ENCODE assay signal across 17 cellular contexts in genomic region chr3:69803871-69804270, GRCh38.
"Had no signal": no experiment of that assay in that cellular context is flagged by ENCODE, and none has a peak within 500 bp of the region (broad histone marks: within the 10 kb centered on the region; RNA-seq: fewer than 3 reads in every experiment).

No MANE protein-coding gene starts in this region.

- H3K9me3 ChIP-seq: neutrophil, pancreas, sigmoid colon, thyroid gland had no signal

- H3K9me3 Mint-ChIP-seq: activated CD4-positive, alpha-beta T cell treated with anti-CD3 and anti-CD28 coated beads, Interleukin-2, amount 10 ng/mL, durations not matched to agents 24 days and 14 days; activated CD8-positive, alpha-beta T cell treated with anti-CD3 and anti-CD28 coated beads for 36 hours; activated naive CD4-positive, alpha-beta T cell treated with anti-CD3 and anti-CD28 coated beads for 36 hours; endodermal cell had no signal

- H3K4me1 Mint-ChIP-seq: activated CD4-positive, alpha-beta T cell treated with anti-CD3 and anti-CD28 coated beads, Interleukin-2, amount 10 ng/mL, durations not matched to agents 24 days and 14 days; endodermal cell; immature natural killer cell; natural killer cell; stimulated activated memory B cell treated with anti-CD40 and anti-IgM and Interleukin-4, amounts not matched to agents 10 μg/mL and 1 μg/mL and 100 μg/mL, for 72 hours had no signal

- H3K27me3 Mint-ChIP-seq: activated CD4-positive, alpha-beta T cell treated with anti-CD3 and anti-CD28 coated beads, Interleukin-2, amount 10 ng/mL, durations not matched to agents 24 days and 14 days; activated CD8-positive, alpha-beta T cell treated with anti-CD3 and anti-CD28 coated beads for 36 hours; stimulated activated memory B cell treated with anti-CD40 and anti-IgM and Interleukin-4, amounts not matched to agents 10 μg/mL and 1 μg/mL and 100 μg/mL, for 72 hours had no signal

- H3K4me3 Mint-ChIP-seq: activated CD4-positive, alpha-beta T cell treated with anti-CD3 and anti-CD28 coated beads, Interleukin-2, amount 10 ng/mL, durations not matched to agents 24 days and 14 days; activated CD8-positive, alpha-beta T cell treated with anti-CD3 and anti-CD28 coated beads for 36 hours; activated naive CD4-positive, alpha-beta T cell treated with anti-CD3 and anti-CD28 coated beads for 36 hours; brain; endodermal cell; immature natural killer cell; natural killer cell; stimulated activated memory B cell treated with anti-CD40 and anti-IgM and Interleukin-4, amounts not matched to agents 10 μg/mL and 1 μg/mL and 100 μg/mL, for 72 hours had no signal

- H3K27ac Mint-ChIP-seq: activated CD4-positive, alpha-beta T cell treated with anti-CD3 and anti-CD28 coated beads, Interleukin-2, amount 10 ng/mL, durations not matched to agents 24 days and 14 days; activated CD8-positive, alpha-beta T cell treated with anti-CD3 and anti-CD28 coated beads for 36 hours; activated naive CD4-positive, alpha-beta T cell treated with anti-CD3 and anti-CD28 coated beads for 36 hours; endodermal cell; immature natural killer cell; natural killer cell; stimulated activated memory B cell treated with anti-CD40 and anti-IgM and Interleukin-4, amounts not matched to agents 10 μg/mL and 1 μg/mL and 100 μg/mL, for 72 hours had no signal

- H3K36me3 ChIP-seq: neutrophil, pancreas, sigmoid colon, thyroid gland had no signal

- H3K4me1 ChIP-seq: pancreas, thyroid gland had no signal

- H3K27me3 ChIP-seq: neutrophil, pancreas, sigmoid colon, thyroid gland had no signal

- H3K4me3 ChIP-seq: pancreas, sigmoid colon, thyroid gland had no signal

- H3K27ac ChIP-seq: neutrophil, pancreas, thyroid gland had no signal

- ATAC-seq: activated CD8-positive, alpha-beta T cell treated with anti-CD3 and anti-CD28 coated beads for 36 hours; natural killer cell; pancreas; stimulated activated memory B cell treated with anti-CD40 and anti-IgM and Interleukin-4, amounts not matched to agents 10 μg/mL and 1 μg/mL and 100 μg/mL, for 72 hours had no signal

- DNase-seq: activated CD4-positive, alpha-beta T cell treated with anti-CD3 and anti-CD28 coated beads, Interleukin-2, amount 10 ng/mL, durations not matched to agents 24 days and 14 days; activated CD8-positive, alpha-beta T cell treated with anti-CD3 and anti-CD28 coated beads for 36 hours; activated naive CD4-positive, alpha-beta T cell treated with anti-CD3 and anti-CD28 coated beads for 36 hours; activated T-cell treated with anti-CD3 and anti-CD28 coated beads, Interleukin-2, amount 50 U/mL, for 1 hour; central memory CD4-positive, alpha-beta T cell; endodermal cell; immature natural killer cell; mesendoderm; natural killer cell; pancreas; sigmoid colon; stimulated activated CD4-positive, alpha-beta T cell treated with anti-CD3 and anti-CD28 coated beads, Interleukin-4, amount 100 ng/mL, for 4 hours; T1000; thyroid gland had no signal

- H3K36me3 Mint-ChIP-seq: brain; immature natural killer cell; natural killer cell; stimulated activated memory B cell treated with anti-CD40 and anti-IgM and Interleukin-4, amounts not matched to agents 10 μg/mL and 1 μg/mL and 100 μg/mL, for 72 hours had no signal
